Comparison of ENCODE assay signal across 10 cellular contexts in the genomic region with DNA sequence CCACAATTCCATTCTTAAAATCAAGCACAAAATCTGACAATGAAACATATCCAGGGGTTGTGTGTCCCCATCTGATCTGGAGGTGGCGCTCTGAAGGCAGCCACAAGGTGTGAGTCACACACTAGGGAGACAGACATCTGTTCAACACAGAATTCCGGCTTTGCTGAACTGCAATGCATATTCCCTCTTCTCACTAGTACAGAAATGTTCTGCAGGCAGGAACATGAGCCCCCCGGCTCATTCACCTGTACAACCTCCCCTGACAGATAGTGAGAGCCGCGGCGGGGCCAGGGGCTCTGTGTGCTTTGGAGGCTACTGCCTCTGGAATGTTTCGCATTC. TPM values are rescaled to one million over a fixed set of nuclear protein-coding genes. Genes with fewer than 3 reads are reported as not detected.
A peak's percentile ranks its signal among the peaks of the same experiment; 100 is the strongest.
DNase-seq lines count a peak whose midpoint lies in the region; ATAC-seq and TF ChIP-seq lines count a peak whose summit lies in the region.
"Had no signal": no experiment of that assay in that cellular context is flagged by ENCODE, and none has a peak within 500 bp of the region (broad histone marks: within the 10 kb centered on the region; RNA-seq: fewer than 3 reads in every experiment).

No MANE protein-coding gene starts in this region.

- no peaks in the 10 kb centered on the region for H3K27me3 ChIP-seq in Panc1 (ENCODE audit: control insufficient read depth, insufficient read depth, low read length)

- intact Hi-C loops in Panc1 (cut with micrococcal nuclease; ENCODE audit: unreplicated experiment), result no loop called here

- no peaks in the 10 kb centered on the region for H3K9me3 Mint-ChIP-seq in activated T-cell treated with anti-CD3 and anti-CD28 coated beads, Interleukin-2, amount 50 U/mL, for 24 hours
- H3K9me3 Mint-ChIP-seq in activated T-cell treated with anti-CD3 and anti-CD28 coated beads, Interleukin-2, amount 50 U/mL, for 4 hours, result no peaks in the 10 kb centered on the region
- H3K9me3 Mint-ChIP-seq in stimulated activated naive B cell treated with anti-CD40 and anti-IgM and Interleukin-4, amounts not matched to agents 10 μg/mL and 1 μg/mL and 100 μg/mL, for 72 hours, result no peaks in the 10 kb centered on the region

- no peaks in the 10 kb centered on the region for H3K9me3 ChIP-seq in Panc1 (ENCODE audit: control insufficient read depth, insufficient read depth, low read depth, low read length)

- no peaks in the 10 kb centered on the region for H3K27me3 Mint-ChIP-seq in activated T-cell treated with anti-CD3 and anti-CD28 coated beads, Interleukin-2, amount 50 U/mL, for 24 hours
- H3K27me3 Mint-ChIP-seq in activated T-cell treated with anti-CD3 and anti-CD28 coated beads, Interleukin-2, amount 50 U/mL, for 4 hours (ENCODE audit: low read depth), result no peaks in the 10 kb centered on the region
- H3K27me3 Mint-ChIP-seq in stimulated activated naive B cell treated with anti-CD40 and anti-IgM and Interleukin-4, amounts not matched to agents 10 μg/mL and 1 μg/mL and 100 μg/mL, for 72 hours, result no peaks in the 10 kb centered on the region

- no peak for ATAC-seq in activated T-cell treated with anti-CD3 and anti-CD28 coated beads, Interleukin-2, amount 50 U/mL, for 4 hours
- 0 out of 2 replicates have a peak, but pooled peaks have one; percentile 46 for ATAC-seq in Panc1
- ATAC-seq in stimulated activated naive B cell treated with anti-CD40 and anti-IgM and Interleukin-4, amounts not matched to agents 10 μg/mL and 1 μg/mL and 100 μg/mL, for 72 hours (replicated peaks), result peak in 1 of 2 donors; percentile 28

- no peak overlapping the region for H3K27ac ChIP-seq in Panc1 (ENCODE audit: low read length)

- POLR2A ChIA-PET in Panc1 (lab: Charles Lee), result no interaction called here

- H3K4me1 ChIP-seq in Panc1 (ENCODE audit: control insufficient read depth, insufficient read depth, low read length), result no peaks in the 10 kb centered on the region

- H3K36me3 Mint-ChIP-seq in activated T-cell treated with anti-CD3 and anti-CD28 coated beads, Interleukin-2, amount 50 U/mL, for 24 hours (ENCODE audit: low read depth), result peaks cover 96% of the 10 kb centered on the region
- H3K36me3 Mint-ChIP-seq in activated T-cell treated with anti-CD3 and anti-CD28 coated beads, Interleukin-2, amount 50 U/mL, for 4 hours (ENCODE audit: insufficient read depth), result peaks cover 32% of the 10 kb centered on the region
- H3K36me3 Mint-ChIP-seq in stimulated activated naive B cell treated with anti-CD40 and anti-IgM and Interleukin-4, amounts not matched to agents 10 μg/mL and 1 μg/mL and 100 μg/mL, for 72 hours, result peaks cover 33 to 67% of the 10 kb centered on the region in 2 donors

- TSS peak; percentile 88 for BruUV-seq in Panc1 (replicated peaks; lab: Mats Ljungman, UMichigan)

- H3K36me3 ChIP-seq in Panc1 (ENCODE audit: control insufficient read depth, insufficient read depth, low read length), result no peaks in the 10 kb centered on the region; the same call in 1 of the 2 replicates

- no peak overlapping the region for H3K4me3 Mint-ChIP-seq in activated T-cell treated with anti-CD3 and anti-CD28 coated beads, Interleukin-2, amount 50 U/mL, for 24 hours
- no peak overlapping the region for H3K4me3 Mint-ChIP-seq in activated T-cell treated with anti-CD3 and anti-CD28 coated beads, Interleukin-2, amount 50 U/mL, for 4 hours
- H3K4me3 Mint-ChIP-seq in stimulated activated naive B cell treated with anti-CD40 and anti-IgM and Interleukin-4, amounts not matched to agents 10 μg/mL and 1 μg/mL and 100 μg/mL, for 72 hours, result peak overlapping the region in 1 of 2 donors; percentile 25

- H3K27ac Mint-ChIP-seq in activated T-cell treated with anti-CD3 and anti-CD28 coated beads, Interleukin-2, amount 50 U/mL, for 24 hours, result peak overlapping the region; percentile 71
- H3K27ac Mint-ChIP-seq in stimulated activated naive B cell treated with anti-CD40 and anti-IgM and Interleukin-4, amounts not matched to agents 10 μg/mL and 1 μg/mL and 100 μg/mL, for 72 hours, result peak overlapping the region; percentile 42

- H3K4me3 ChIP-seq in Panc1 (ENCODE audit: low read depth in 2 of 2, low read length in 2 of 2), result no peak overlapping the region
- H3K4me3 ChIP-seq in fibroblast of mammary gland (ENCODE audit: control insufficient read depth, low read depth, low read length), result no peak overlapping the region

- H3K4me1 Mint-ChIP-seq in activated T-cell treated with anti-CD3 and anti-CD28 coated beads, Interleukin-2, amount 50 U/mL, for 24 hours (ENCODE audit: low read depth), result peaks cover 13% of the 10 kb centered on the region
- H3K4me1 Mint-ChIP-seq in activated T-cell treated with anti-CD3 and anti-CD28 coated beads, Interleukin-2, amount 50 U/mL, for 4 hours (ENCODE audit: low read depth), result no peaks in the 10 kb centered on the region
- no peaks in the 10 kb centered on the region for H3K4me1 Mint-ChIP-seq in stimulated activated naive B cell treated with anti-CD40 and anti-IgM and Interleukin-4, amounts not matched to agents 10 μg/mL and 1 μg/mL and 100 μg/mL, for 72 hours

- TF ChIP-seq CTCF in Panc1 (IDR thresholded peaks at IDR 0.05) (no peak), fibroblast of mammary gland (conservative IDR thresholded peaks at IDR 0.05; ENCODE audit: control insufficient read depth, insufficient read depth, low read depth, low read length) (peak; percentile 69)

- CTCF ChIA-PET in Panc1 (lab: Charles Lee), result no interaction called here

- DNase-seq in activated T-cell treated with anti-CD3 and anti-CD28 coated beads, Interleukin-2, amount 50 U/mL, for 24 hours, result no peak
- no peak for DNase-seq in activated T-cell treated with anti-CD3 and anti-CD28 coated beads, Interleukin-2, amount 50 U/mL, for 4 hours
- no peak for DNase-seq in Panc1 (ENCODE audit: low read depth, low spot score)
- peak; percentile 68 for DNase-seq in fibroblast of mammary gland (ENCODE audit: low read depth)
- DNase-seq in stimulated activated naive B cell treated with anti-CD40 and anti-IgM and Interleukin-4, amounts not matched to agents 10 μg/mL and 1 μg/mL and 100 μg/mL, for 72 hours, result no peak
- DNase-seq in activated CD8-positive, alpha-beta memory T cell treated with anti-CD3 and anti-CD28 coated beads for 24 hours, result no peak
- DNase-seq in SK-N-DZ (ENCODE audit: low spot score), result no peak
- DNase-seq in NCI-H510A treated with DMSO at 0.1 percent for 48 hours (lab: John Stamatoyannopoulos, UW), result no peak
- DNase-seq: DMS153, NCI-H2107 had no signal

- in situ Hi-C loops in Panc1 (cut with HindIII; ENCODE audit: low pct_unique_long_range_greater_than_20kb, low sequenced_read_pairs), result no loop called here

RNA-seq across cellular contexts. Expression of a gene that starts 41.9 kb away (rescaled TPM):
- total RNA-seq in activated T-cell treated with anti-CD3 and anti-CD28 coated beads, Interleukin-2, amount 50 U/mL, for 4 hours, result 100 to 1,000 TPM; 291 to 356 (median 334) TPM
- 260 TPM for total RNA-seq in Panc1 (2021; ENCODE audit: unreplicated experiment)
- 339 TPM for polyA plus RNA-seq in Panc1 (2012; ENCODE audit: insufficient read length)
- 51.3 and 55.2 TPM in 2 replicates for polyA plus RNA-seq in SK-N-DZ (2014; cell fraction: cytosol; rRNA removed)
- polyA plus RNA-seq in SK-N-DZ (2014; cell fraction: nucleus; rRNA removed), result 42.2 and 42.5 TPM in 2 replicates

RNA-seq across cellular contexts. Expression of a gene that starts 53.4 kb away (rescaled TPM):
- 1 to 10 TPM; 1.7 to 3.0 (median 2.6) TPM for total RNA-seq in activated T-cell treated with anti-CD3 and anti-CD28 coated beads, Interleukin-2, amount 50 U/mL, for 4 hours
- total RNA-seq in Panc1 (2021; ENCODE audit: unreplicated experiment), result 3.5 TPM
- 3.5 TPM for polyA plus RNA-seq in Panc1 (2012; ENCODE audit: insufficient read length)
- polyA plus RNA-seq in SK-N-DZ (2014; cell fraction: cytosol; rRNA removed), result not detected in 2 replicates
- not detected in 2 replicates for polyA plus RNA-seq in SK-N-DZ (2014; cell fraction: nucleus; rRNA removed)
